ENCODE assay signal across 8 cellular contexts in genomic region chr3:132722165-132723023, GRCh38. TPM values are rescaled to one million over a fixed set of nuclear protein-coding genes. Genes with fewer than 3 reads are reported as not detected.
DNase-seq lines count a peak whose midpoint lies in the region; ATAC-seq and TF ChIP-seq lines count a peak whose summit lies in the region.

TSS of gene NPHP3 (minus strand) at chr3:132722409. CDS start at chr3:132722355, 54 bp downstream.

- H3K27ac ChIP-seq in HUES6 (ENCODE audit: low read depth, low read length), result peak within 1 kb of the TSS; percentile 55; the same call in 1 of the 2 replicates
- H3K27ac ChIP-seq in OCI-LY1 (ENCODE audit: low read depth, low read length, poor library complexity, severe bottlenecking), result no peak within 1 kb of the TSS

- H3K4me1 ChIP-seq in HUES6 (ENCODE audit: control insufficient read depth, insufficient read depth, low read length) (peaks cover 11% of the 10 kb centered on the region), OCI-LY1 (ENCODE audit: insufficient read depth, low read length, severe bottlenecking) (peaks cover 28% of the 10 kb centered on the region)

- H3K4me3 ChIP-seq in HUES6 (ENCODE audit: low read depth, low read length) (peak within 1 kb of the TSS; percentile 87), OCI-LY1 (ENCODE audit: low read depth, low read length, poor library complexity, severe bottlenecking) (peak within 1 kb of the TSS; percentile 86)

- no peaks in the 10 kb centered on the region for H3K9me2 ChIP-seq in OCI-LY1 (ENCODE audit: low read depth, low read length)

- in situ Hi-C loops in Caki2 (cut with HindIII; ENCODE audit: low pct_unique_long_range_greater_than_20kb, low sequenced_read_pairs), result no loop called here
- in situ Hi-C loops in endometrial microvascular endothelial cells (cut with HindIII; ENCODE audit: inconsistent ontology term, low pct_unique_long_range_greater_than_20kb, low sequenced_read_pairs), result no loop called here

- H3K79me2 ChIP-seq in OCI-LY1 (ENCODE audit: insufficient read depth, low read length), result no peaks in the 10 kb centered on the region

- no peaks in the 10 kb centered on the region for H4K20me1 ChIP-seq in OCI-LY1 (ENCODE audit: insufficient read depth, low read length)

- peak; percentile 84 for DNase-seq in Caki2 (ENCODE audit: low read depth)
- DNase-seq in activated CD8-positive, alpha-beta memory T cell treated with anti-CD3 and anti-CD28 coated beads, Interleukin-2, amount 50 U/mL, for 4 hours, result peak; percentile 97
- peak; percentile 97 for DNase-seq in midbrain (lab: John Stamatoyannopoulos, UW)
- DNase-seq in stimulated activated CD8-positive, alpha-beta memory T cell treated with anti-CD3 and anti-CD28 coated beads, Interleukin-2, amount 100 ng/mL, for 48 hours (ENCODE audit: low read depth in 2 of 2), result peak; percentile 97 to 98

- H3K27me3 ChIP-seq in HUES6 (ENCODE audit: control insufficient read depth, insufficient read depth, low read length) (no peaks in the 10 kb centered on the region), OCI-LY1 (ENCODE audit: insufficient read depth, low read length) (peaks cover 3% of the 10 kb centered on the region; the same call in 1 of the 2 replicates)

- peak; percentile 79 for ATAC-seq in GM21423 (IDR thresholded peaks at IDR 0.05; ENCODE audit: unreplicated experiment)

- TF ChIP-seq CTCF in OCI-LY1 (IDR thresholded peaks at IDR 0.05; ENCODE audit: low read length), result no peak

- no peaks in the 10 kb centered on the region for H3K9me3 ChIP-seq in HUES6 (ENCODE audit: control insufficient read depth, insufficient read depth, low read depth, low read length)
- no peaks in the 10 kb centered on the region for H3K9me3 ChIP-seq in OCI-LY1 (ENCODE audit: low read length)

- peaks cover 13% of the 10 kb centered on the region for H3K36me3 ChIP-seq in HUES6 (ENCODE audit: control insufficient read depth, insufficient read depth, low read length)
- peaks cover 1% of the 10 kb centered on the region; the same call in 1 of the 2 replicates for H3K36me3 ChIP-seq in OCI-LY1 (ENCODE audit: insufficient read depth, low read length)

- H3K4me2 ChIP-seq in OCI-LY1 (ENCODE audit: low read length), result peak within 1 kb of the TSS; percentile 97

- peak within 1 kb of the TSS; percentile 97 for H2AFZ ChIP-seq in OCI-LY1 (ENCODE audit: low read length)

- H3K9ac ChIP-seq in HUES6 (ENCODE audit: low read length) (peak within 1 kb of the TSS; percentile 72), OCI-LY1 (ENCODE audit: low read length) (peak within 1 kb of the TSS; percentile 76)

- H3F3A ChIP-seq in OCI-LY1 (ENCODE audit: insufficient read depth, low read length), result peaks cover 3% of the 10 kb centered on the region; the same call in 1 of the 2 replicates

RNA-seq across cellular contexts. Expression of gene NPHP3, which starts in this region (rescaled TPM):
- 11.6 and 27.3 TPM in 2 replicates for total RNA-seq in Caki2 (2014; rRNA removed; shearing (Covaris generic); ENCODE audit: low replicate concordance)
- 29.5 TPM for total RNA-seq in endometrial microvascular endothelial cells (ENCODE audit: inconsistent ontology term)
